Comparison of ENCODE assay signal across 2 cellular contexts in genomic region chr1:87227651-87228050, GRCh38.
TF ChIP-seq lines count a peak whose summit lies in the region.

No MANE protein-coding gene starts in this region.

TF ChIP-seq in IMR-90, 13 proteins besides CTCF, POLR2A, EP300 and RAD21:
- TF ChIP-seq MAZ (IDR thresholded peaks at IDR 0.05; ENCODE audit: borderline replicate concordance, low read depth, low read length) (no peak), MXI1 (IDR thresholded peaks at IDR 0.05; ENCODE audit: borderline replicate concordance, low read depth, low read length) (no peak), USF2 (IDR thresholded peaks at IDR 0.05; ENCODE audit: low read depth, low read length) (no peak), MAFK (IDR thresholded peaks at IDR 0.05; ENCODE audit: low read depth, low read length) (no peak), SMC3 (IDR thresholded peaks at IDR 0.05; ENCODE audit: low read depth, low read length) (no peak), NFE2L2 (IDR thresholded peaks at IDR 0.05; ENCODE audit: low read depth, low read length) (no peak), RFX5 (IDR thresholded peaks at IDR 0.05; ENCODE audit: low read depth, low read length) (no peak), BHLHE40 (IDR thresholded peaks at IDR 0.05; ENCODE audit: low read depth, low read length) (no peak), RCOR1 (IDR thresholded peaks at IDR 0.05; ENCODE audit: insufficient replicate concordance, low read length) (no peak), CHD1 (IDR thresholded peaks at IDR 0.05; ENCODE audit: low read depth, low read length) (no peak), CEBPB (IDR thresholded peaks at IDR 0.05; ENCODE audit: low read depth, low read length) (no peak)
- TF ChIP-seq, protein P1, sequence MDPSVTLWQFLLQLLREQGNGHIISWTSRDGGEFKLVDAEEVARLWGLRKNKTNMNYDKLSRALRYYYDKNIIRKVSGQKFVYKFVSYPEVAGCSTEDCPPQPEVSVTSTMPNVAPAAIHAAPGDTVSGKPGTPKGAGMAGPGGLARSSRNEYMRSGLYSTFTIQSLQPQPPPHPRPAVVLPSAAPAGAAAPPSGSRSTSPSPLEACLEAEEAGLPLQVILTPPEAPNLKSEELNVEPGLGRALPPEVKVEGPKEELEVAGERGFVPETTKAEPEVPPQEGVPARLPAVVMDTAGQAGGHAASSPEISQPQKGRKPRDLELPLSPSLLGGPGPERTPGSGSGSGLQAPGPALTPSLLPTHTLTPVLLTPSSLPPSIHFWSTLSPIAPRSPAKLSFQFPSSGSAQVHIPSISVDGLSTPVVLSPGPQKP (IDR thresholded peaks at IDR 0.05; ENCODE audit: borderline replicate concordance, low read depth, low read length) = no peak

TF ChIP-seq in H1, 55 proteins besides CTCF, POLR2A, EP300 and RAD21:
- TF ChIP-seq SUZ12 (IDR thresholded peaks at IDR 0.05; ENCODE audit: low read length) (no peak), NRF1 (IDR thresholded peaks at IDR 0.05; ENCODE audit: low read depth, low read length) (no peak), MAFK (IDR thresholded peaks at IDR 0.05; ENCODE audit: low read depth, low read length) (no peak)
- TF ChIP-seq, protein P2, sequence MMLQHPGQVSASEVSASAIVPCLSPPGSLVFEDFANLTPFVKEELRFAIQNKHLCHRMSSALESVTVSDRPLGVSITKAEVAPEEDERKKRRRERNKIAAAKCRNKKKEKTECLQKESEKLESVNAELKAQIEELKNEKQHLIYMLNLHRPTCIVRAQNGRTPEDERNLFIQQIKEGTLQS (IDR thresholded peaks at IDR 0.05; ENCODE audit: insufficient read depth, low read depth, low read length) = no peak
